22 cellular contexts compared by ENCODE assay signal in the genomic region with DNA sequence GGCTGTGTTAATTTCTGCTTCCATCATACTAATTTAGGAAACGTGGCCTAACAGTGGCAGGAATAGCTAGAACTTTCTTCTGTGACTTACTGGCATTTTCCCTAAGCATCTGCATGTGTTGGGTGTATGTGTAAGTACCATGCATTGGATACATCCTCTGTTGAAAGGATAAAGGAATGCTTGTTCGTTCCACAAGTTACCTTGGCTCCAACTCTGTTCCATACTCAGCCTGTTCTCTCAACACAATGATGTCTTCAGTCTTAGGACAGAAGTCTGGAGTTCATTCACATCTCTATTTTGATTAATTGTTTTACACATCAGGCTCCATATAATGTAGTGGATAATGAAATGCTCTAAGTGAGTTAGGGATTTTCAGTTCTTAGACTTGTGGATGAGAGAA.
DNase-seq lines count a peak whose midpoint lies in the region; ATAC-seq, FAIRE-seq and TF ChIP-seq lines count a peak whose summit lies in the region.
"Had no signal": no experiment of that assay in that cellular context is flagged by ENCODE, and none has a peak within 500 bp of the region (broad histone marks: within the 10 kb centered on the region; RNA-seq: fewer than 3 reads in every experiment).

No MANE protein-coding gene starts in this region.

- in situ Hi-C loops in SK-MEL-5 (cut with HindIII; ENCODE audit: low pct_unique_long_range_greater_than_20kb, low sequenced_read_pairs) = no loop called here

- H3K4me3 Mint-ChIP-seq in immature natural killer cell = peak overlapping the region in 2 of 5 donors; percentile 5 to 31
- H3K4me3 Mint-ChIP-seq: HFFc6 had no signal

- peaks cover 20 to 68% of the 10 kb centered on the region in 2 donors for H3K4me1 Mint-ChIP-seq in immature natural killer cell

- no peak for ATAC-seq in HG03521 (IDR thresholded peaks at IDR 0.05; ENCODE audit: unreplicated experiment)
- ATAC-seq: GM12878, K562 had no signal

- H3K4me1 ChIP-seq in sigmoid colon = peaks cover 0 to 61% (median 33%) of the 10 kb centered on the region in 4 donors
- H3K4me1 ChIP-seq: BE2C, Caco-2 had no signal

- no peak overlapping the region for H3K4me3 ChIP-seq in sigmoid colon
- H3K4me3 ChIP-seq: GM12878, K562 had no signal

- H3K27ac Mint-ChIP-seq in immature natural killer cell = peak overlapping the region in 5 of 6 donors; percentile 34 to 87 (median 39)
- H3K27ac Mint-ChIP-seq: CD4-positive, alpha-beta memory T cell had no signal

- H3K36me3 ChIP-seq in sigmoid colon = no peaks in the 10 kb centered on the region
- H3K36me3 ChIP-seq: BE2C had no signal

- peaks cover 0 to 2% (median 0%) of the 10 kb centered on the region in 3 donors for H3K27me3 Mint-ChIP-seq in immature natural killer cell (ENCODE audit: low read depth in 3 of 3)
- H3K27me3 Mint-ChIP-seq: CD4-positive, alpha-beta memory T cell had no signal

- peak overlapping the region in 3 of 4 donors; percentile 22 to 58 (median 53) for H3K27ac ChIP-seq in sigmoid colon
- no peak overlapping the region for H3K27ac ChIP-seq in caudate nucleus (ENCODE audit: low read depth, low read length)

- peaks cover 0 to 3% (median 0%) of the 10 kb centered on the region in 3 donors for H3K36me3 Mint-ChIP-seq in immature natural killer cell
- H3K36me3 Mint-ChIP-seq: CD4-positive, alpha-beta memory T cell had no signal

- TF ChIP-seq POLR2A in H54 (IDR thresholded peaks at IDR 0.05; ENCODE audit: low read depth, low read length) = no peak
- TF ChIP-seq POLR2A in sigmoid colon (IDR thresholded peaks at IDR 0.05) = no peak

- H3K27me3 ChIP-seq in sigmoid colon = no peaks in the 10 kb centered on the region
- H3K27me3 ChIP-seq: BE2C had no signal

- H3K9me3 Mint-ChIP-seq in immature natural killer cell = no peaks in the 10 kb centered on the region
- H3K9me3 Mint-ChIP-seq: CD4-positive, alpha-beta memory T cell; H9; HFFc6 had no signal

- TF ChIP-seq CTCF in sigmoid colon (IDR thresholded peaks at IDR 0.05) = no peak

- DNase-seq in H54 (ENCODE audit: insufficient read length, low spot score) = no peak
- DNase-seq in SK-MEL-5 (ENCODE audit: low read depth, low spot score) = peak; percentile 70
- no peak for DNase-seq in immature natural killer cell
- DNase-seq in sigmoid colon = no peak
- no peak for DNase-seq in stimulated activated CD4-positive, alpha-beta T cell treated with anti-CD3 and anti-CD28 coated beads, Interleukin-15, amount 100 ng/mL, for 24 hours
- no peak for DNase-seq in caudate nucleus (lab: John Stamatoyannopoulos, UW)
- DNase-seq: BE2C; Caco-2; CD4-positive, alpha-beta memory T cell; DMS 273 treated with DMSO at 0.1 percent for 48 hours; DND-41; H9; HFFc6; MM.1S; NCI-H1092; NCI-H1436; NCI-H1930; NCI-H2227 treated with DMSO at 0.1 percent for 48 hours; NCI-H510A had no signal

- H3K9me3 ChIP-seq in sigmoid colon = no peaks in the 10 kb centered on the region
- H3K9me3 ChIP-seq: BE2C, Caco-2 had no signal

- no peak for TF ChIP-seq EP300 in sigmoid colon (IDR thresholded peaks at IDR 0.05)

- peak; percentile 11 for FAIRE-seq in H54 (lab: Jason Lieb, UNC)
- FAIRE-seq: GM12878, K562 had no signal

- 71 to 76% methylated on average over 2 of the region's 2 CpGs for WGBS in sigmoid colon, 2 donors

- intact Hi-C loops in sigmoid colon (cut with DNase I) = no loop called here
